ENCODE assay signal across 8 cellular contexts in genomic region chr7:10888861-10889260, GRCh38.
A peak's percentile ranks its signal among the peaks of the same experiment; 100 is the strongest.
DNase-seq lines count a peak whose midpoint lies in the region; ATAC-seq, FAIRE-seq and TF ChIP-seq lines count a peak whose summit lies in the region.

No MANE protein-coding gene starts in this region.

- H4K20me1 ChIP-seq in K562 (replicated peaks; ENCODE audit: control insufficient read depth, insufficient read depth, low read length), result no peaks in the 10 kb centered on the region

- ATAC-seq in GM19463 (IDR thresholded peaks at IDR 0.05; ENCODE audit: unreplicated experiment) (peak; percentile 12), HG03196 (IDR thresholded peaks at IDR 0.05; ENCODE audit: unreplicated experiment) (peak; percentile 20), K562 (peak; percentile 56), GM19023 (IDR thresholded peaks at IDR 0.05; ENCODE audit: unreplicated experiment) (no peak)

- CTCF ChIA-PET in CD8-positive, alpha-beta memory T cell (lab: Charles Lee), result interaction anchor here (0.9 to 1.6 kb wide), 4 partner anchors 8 to 52 kb away, joined by 3 to 6 read pairs (median 4); no protein-coding TSS in a partner anchor
- CTCF ChIA-PET in K562 (lab: Yijun Ruan, JAX; ENCODE audit: low intra/inter-chr PET ratio), result interaction anchor here (0.5 to 0.6 kb wide), 3 partner anchors 252 to 1742 kb away, joined by 3 read pairs; no protein-coding TSS in a partner anchor

- H3K9me1 ChIP-seq in K562 (ENCODE audit: control insufficient read depth, insufficient read depth, low read length), result no peaks in the 10 kb centered on the region

- peak overlapping the region; percentile 62; the same call in 1 of the 2 replicates for H2AFZ ChIP-seq in K562 (ENCODE audit: low read depth, low read length)

- no peak for TF ChIP-seq RAD21 in K562 (CRISPR knock-in tag; conservative IDR thresholded peaks at IDR 0.05 in 1 of 2, IDR thresholded peaks at IDR 0.05 in 1 of 2)

- POLR2A ChIA-PET in CD8-positive, alpha-beta memory T cell (lab: Charles Lee), result no interaction called here
- POLR2A ChIA-PET in K562 (lab: Yijun Ruan, JAX), result no interaction called here

- peak overlapping the region in 2 of 8 donors; percentile 62 to 89 for H3K27ac Mint-ChIP-seq in CD8-positive, alpha-beta memory T cell

- BruUV-seq in K562 (replicated peaks; lab: Mats Ljungman, UMichigan), result no TSS peak

- peak in 2 of 5 donors; percentile 15 to 25 for DNase-seq in CD8-positive, alpha-beta memory T cell
- DNase-seq in K562 (ENCODE audit: extremely low read depth in 1 of 4, low spot score in 3 of 4) (no peak), colonic mucosa (no peak), foreskin fibroblast (no peak), G401 (ENCODE audit: low spot score) (no peak)

- H3K36me3 ChIP-seq in CD8-positive, alpha-beta memory T cell (ENCODE audit: insufficient read depth, low read length), result no peaks in the 10 kb centered on the region
- no peaks in the 10 kb centered on the region for H3K36me3 ChIP-seq in K562 (ENCODE audit: control insufficient read depth, insufficient read depth, low read length)
- no peaks in the 10 kb centered on the region for H3K36me3 ChIP-seq in colonic mucosa

- no peak overlapping the region for H3K9ac ChIP-seq in K562 (ENCODE audit: insufficient read depth in 1 of 2, low read depth in 2 of 2, low read length in 2 of 2)
- no peak overlapping the region for H3K9ac ChIP-seq in colonic mucosa (ENCODE audit: low read depth in 2 of 2, low read length in 2 of 2)

- no peak overlapping the region for H3K27ac ChIP-seq in CD8-positive, alpha-beta memory T cell (ENCODE audit: low read depth, low read length)
- H3K27ac ChIP-seq in K562 (ENCODE audit: extremely low read depth, low read depth, low read length), result no peak overlapping the region
- H3K27ac ChIP-seq in colonic mucosa, result no peak overlapping the region

- H3K79me2 ChIP-seq in K562 (ENCODE audit: control insufficient read depth, insufficient read depth, low read length), result no peaks in the 10 kb centered on the region

- no peaks in the 10 kb centered on the region for H3K9me3 Mint-ChIP-seq in CD8-positive, alpha-beta memory T cell

- intact Hi-C loops in K562 (cut with micrococcal nuclease) (loop anchor here (2.0 to 10.0 kb wide), 6 partner anchors 102 to 474 kb away; no protein-coding TSS in a partner anchor), colonic mucosa (cut with DNase I) (no loop called here)

- peaks cover 9% of the 10 kb centered on the region for H3K4me1 ChIP-seq in CD8-positive, alpha-beta memory T cell (ENCODE audit: insufficient read depth, low read length)
- H3K4me1 ChIP-seq in K562 (replicated peaks in 1 of 2; ENCODE audit: control insufficient read depth in 2 of 2, insufficient read depth in 2 of 2, low read length in 2 of 2) (no peaks in the 10 kb centered on the region), colonic mucosa (no peaks in the 10 kb centered on the region)

- TF ChIP-seq POLR2A in K562 (conservative IDR thresholded peaks at IDR 0.05), result no peak

- peak overlapping the region in 6 of 7 donors; percentile 25 to 77 (median 58) for H3K4me3 Mint-ChIP-seq in CD8-positive, alpha-beta memory T cell

- no peaks in the 10 kb centered on the region for H3K27me3 ChIP-seq in CD8-positive, alpha-beta memory T cell (ENCODE audit: insufficient read depth, low read length, poor library complexity, severe bottlenecking)
- no peaks in the 10 kb centered on the region for H3K27me3 ChIP-seq in K562 (ENCODE audit: control insufficient read depth in 2 of 2, insufficient read depth in 2 of 2, low read length in 2 of 2)
- no peaks in the 10 kb centered on the region for H3K27me3 ChIP-seq in colonic mucosa

- no peaks in the 10 kb centered on the region for H3K9me3 ChIP-seq in CD8-positive, alpha-beta memory T cell (ENCODE audit: low read length)
- H3K9me3 ChIP-seq in K562 (replicated peaks; ENCODE audit: control insufficient read depth, insufficient read depth, low read depth, low read length), result no peaks in the 10 kb centered on the region
- H3K9me3 ChIP-seq in colonic mucosa, result no peaks in the 10 kb centered on the region

- H3K4me2 ChIP-seq in K562 (ENCODE audit: insufficient read depth, low read length), result no peak overlapping the region

- no peak for FAIRE-seq in K562 (lab: Jason Lieb, UNC)

- no peak for TF ChIP-seq EP300 in K562 (IDR thresholded peaks at IDR 0.05; ENCODE audit: low read length)

- H3K4me1 Mint-ChIP-seq in CD8-positive, alpha-beta memory T cell, result peaks cover 12 to 13% (median 13%) of the 10 kb centered on the region in 3 donors

- H3K4me3 ChIP-seq in CD8-positive, alpha-beta memory T cell (ENCODE audit: low read length), result peak overlapping the region; percentile 2
- H3K4me3 ChIP-seq in K562 (no peak overlapping the region), colonic mucosa (no peak overlapping the region), foreskin fibroblast (ENCODE audit: low read depth in 1 of 2, low read length in 2 of 2) (no peak overlapping the region)

- TF ChIP-seq CTCF in K562 (IDR thresholded peaks at IDR 0.05 in 2 of 3, conservative IDR thresholded peaks at IDR 0.05 in 1 of 3; ENCODE audit: insufficient read depth in 2 of 3, low read depth in 1 of 3, low read length in 3 of 3) (no peak), colonic mucosa (IDR thresholded peaks at IDR 0.05) (no peak), foreskin fibroblast (IDR thresholded peaks at IDR 0.05; ENCODE audit: low read depth, low read length) (no peak)

- in situ Hi-C loops in K562 (cut with MboI), result no loop called here
- in situ Hi-C loops in G401 (cut with HindIII; ENCODE audit: low sequenced_read_pairs), result no loop called here

- H3K36me3 Mint-ChIP-seq in CD8-positive, alpha-beta memory T cell, result no peaks in the 10 kb centered on the region

- WGBS in K562 (ENCODE audit: insufficient coverage, low coverage, missing lambda C conversion rate), result 32% methylated on average over 7 of the region's 7 CpGs

- H3K27me3 Mint-ChIP-seq in CD8-positive, alpha-beta memory T cell, result peaks cover 0 to 4% of the 10 kb centered on the region in 2 donors

TF ChIP-seq in K562, 482 proteins besides CTCF, POLR2A, EP300 and RAD21:
- TF ChIP-seq MAX (CRISPR knock-in tag; IDR thresholded peaks at IDR 0.05), result no peak
